ENCODE assay signal across 16 cellular contexts in the genomic region with DNA sequence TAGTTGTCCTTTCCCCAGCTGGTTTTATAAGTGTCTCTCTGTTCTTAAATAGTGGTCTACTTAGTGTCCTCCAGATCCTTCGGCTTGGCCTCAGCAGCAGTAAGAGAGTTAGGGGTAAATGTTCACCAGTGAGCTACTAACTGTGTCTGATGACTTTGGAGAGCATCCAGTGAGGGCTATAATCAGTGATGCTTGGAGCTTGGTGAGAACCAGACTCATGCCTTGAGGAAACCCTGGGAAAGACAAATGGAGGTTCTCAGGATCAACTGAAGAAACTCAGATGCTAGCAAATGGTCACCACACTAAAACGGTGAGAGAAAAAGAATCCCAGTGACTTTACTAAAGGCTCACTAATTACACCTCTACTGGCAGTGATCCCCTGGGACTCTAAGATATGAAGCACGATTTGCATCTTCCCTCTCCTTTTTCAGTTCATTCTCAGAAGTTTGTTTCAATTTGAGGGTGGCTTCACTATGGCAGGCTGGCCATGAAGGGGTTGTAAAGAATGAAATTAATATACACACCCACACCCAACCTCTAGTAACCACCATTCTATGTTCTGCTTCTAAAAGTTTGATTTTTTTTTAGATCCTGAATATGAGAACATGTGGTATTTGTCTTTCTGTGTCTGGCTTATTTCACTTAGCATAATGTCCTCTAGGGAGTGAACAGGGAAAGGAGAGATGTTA.
A peak's percentile ranks its signal among the peaks of the same experiment; 100 is the strongest.
DNase-seq lines count a peak whose midpoint lies in the region; ATAC-seq and TF ChIP-seq lines count a peak whose summit lies in the region.
"Had no signal": no experiment of that assay in that cellular context is flagged by ENCODE, and none has a peak within 500 bp of the region (broad histone marks: within the 10 kb centered on the region; RNA-seq: fewer than 3 reads in every experiment).

No MANE protein-coding gene starts in this region.

- no peak for TF ChIP-seq EP300 in stomach (IDR thresholded peaks at IDR 0.05)

- no peaks in the 10 kb centered on the region for H3F3A ChIP-seq in PC-9 (ENCODE audit: insufficient read depth, low read depth)

- peak; percentile 84 for ATAC-seq in GM19025 (IDR thresholded peaks at IDR 0.05; ENCODE audit: low read depth, unreplicated experiment)
- ATAC-seq in GM21737 (IDR thresholded peaks at IDR 0.05; ENCODE audit: unreplicated experiment) = peak; percentile 90
- peak; percentile 73 for ATAC-seq in HG03135 (IDR thresholded peaks at IDR 0.05; ENCODE audit: unreplicated experiment)
- ATAC-seq in lower lobe of right lung = no peak
- ATAC-seq: activated T-helper 17 cell treated with anti-CD3 and anti-CD28 coated beads, Interleukin-2, amount 50 U/mL, for 72 hours; GM23338; WTC11 had no signal

- H3K4me3 ChIP-seq in GM06990 (replicated peaks; ENCODE audit: low read depth, low read length) (no peak overlapping the region), PC-9 (no peak overlapping the region), stomach (no peak overlapping the region), lower lobe of right lung (no peak overlapping the region)
- H3K4me3 ChIP-seq: cardiac muscle cell, esophagus muscularis mucosa, GM23338, sigmoid colon had no signal

- POLR2A ChIA-PET in PC-9 (lab: Charles Lee; ENCODE audit: unreplicated experiment) = no interaction called here

- TF ChIP-seq POLR2A in stomach (IDR thresholded peaks at IDR 0.05) = no peak

- no peak overlapping the region for H3K4me2 ChIP-seq in PC-9
- H3K4me2 ChIP-seq: GM23338 had no signal

- intact Hi-C loops in PC-9 (cut with micrococcal nuclease; ENCODE audit: unreplicated experiment) = no loop called here
- intact Hi-C loops in stomach (cut with DNase I; ENCODE audit: low total_unique reads) = no loop called here
- intact Hi-C loops in lower lobe of right lung (cut with DNase I) = no loop called here

- CTCF ChIA-PET in PC-9 (lab: Charles Lee) = no interaction called here

- H3K36me3 ChIP-seq in GM06990 (ENCODE audit: control insufficient read depth, insufficient read depth, low read length) (no peaks in the 10 kb centered on the region), PC-9 (ENCODE audit: low read depth) (no peaks in the 10 kb centered on the region), stomach (no peaks in the 10 kb centered on the region), lower lobe of right lung (no peaks in the 10 kb centered on the region)
- H3K36me3 ChIP-seq: cardiac muscle cell, esophagus muscularis mucosa, sigmoid colon had no signal

- H3K79me2 ChIP-seq in PC-9 (ENCODE audit: low read depth) = no peaks in the 10 kb centered on the region

- DNase-seq in GM06990 (ENCODE audit: extremely low read depth, insufficient read length) (peak; percentile 80), PC-9 (no peak), stomach (no peak), NCI-H1105 (lab: John Stamatoyannopoulos, UW) (no peak), lower lobe of right lung (no peak)
- DNase-seq: NCI-H2227 treated with DMSO at 0.1 percent for 48 hours, Right ventricle myocardium superior, sigmoid colon had no signal

- no TSS peak for BruUV-seq in PC-9 (replicated peaks; lab: Mats Ljungman, UMichigan)

- H3K4me1 ChIP-seq in PC-9 (replicated peaks; ENCODE audit: insufficient read depth) (no peaks in the 10 kb centered on the region), stomach (no peaks in the 10 kb centered on the region), lower lobe of right lung (peaks cover 23% of the 10 kb centered on the region)

- H3K9me3 ChIP-seq in PC-9 (ENCODE audit: insufficient read depth, low read depth) (no peaks in the 10 kb centered on the region), stomach (no peaks in the 10 kb centered on the region), lower lobe of right lung (no peaks in the 10 kb centered on the region)
- H3K9me3 ChIP-seq: esophagus muscularis mucosa, sigmoid colon had no signal

- H2AFZ ChIP-seq in PC-9 = no peak overlapping the region
- H2AFZ ChIP-seq: GM23338 had no signal

- H4K20me1 ChIP-seq in PC-9 (ENCODE audit: insufficient read depth) = no peaks in the 10 kb centered on the region

- TF ChIP-seq CTCF in GM06990 (IDR thresholded peaks at IDR 0.05; ENCODE audit: insufficient read depth, low read length, poor library complexity, severe bottlenecking) (no peak), PC-9 (conservative IDR thresholded peaks at IDR 0.05) (no peak), stomach (IDR thresholded peaks at IDR 0.05) (no peak), lower lobe of right lung (IDR thresholded peaks at IDR 0.05) (no peak)

- H3K9me2 ChIP-seq in PC-9 (ENCODE audit: insufficient read depth) = no peaks in the 10 kb centered on the region

- H3K27ac ChIP-seq in PC-9 = no peak overlapping the region
- no peak overlapping the region for H3K27ac ChIP-seq in stomach
- H3K27ac ChIP-seq in lower lobe of right lung = no peak overlapping the region
- H3K27ac ChIP-seq: cardiac muscle cell, esophagus muscularis mucosa, sigmoid colon had no signal

- H3K27me3 ChIP-seq in GM06990 (replicated peaks; ENCODE audit: control insufficient read depth, insufficient read depth, low read length) (no peaks in the 10 kb centered on the region), PC-9 (ENCODE audit: insufficient read depth, low read depth) (no peaks in the 10 kb centered on the region), stomach (no peaks in the 10 kb centered on the region), lower lobe of right lung (ENCODE audit: low read depth) (no peaks in the 10 kb centered on the region)
- H3K27me3 ChIP-seq: cardiac muscle cell, esophagus muscularis mucosa, sigmoid colon had no signal

- WGBS in stomach, 5 donors = 60 to 89% (median 84%) methylated on average over 3 of the region's 3 CpGs

Comparison
In these comparisons a context has a peak if more than half of its experiments do, and no peak if none do; other contexts are left out.
1. ATAC-seq: peak in GM19025 (single experiment), GM21737 (single experiment) and HG03135 (single experiment); none in lower lobe of right lung (0 of 2).